Comparison of ENCODE assay signal across 1 cellular context in genomic region chr5:152164860-152165259, GRCh38.
TF ChIP-seq lines count a peak whose summit lies in the region.

No MANE protein-coding gene starts in this region.

TF ChIP-seq in HCT116, 20 proteins besides CTCF, POLR2A, EP300 and RAD21 (continued from another document):
- no peak for TF ChIP-seq REST (IDR thresholded peaks at IDR 0.05; ENCODE audit: low read depth)
- TF ChIP-seq, protein P1, sequence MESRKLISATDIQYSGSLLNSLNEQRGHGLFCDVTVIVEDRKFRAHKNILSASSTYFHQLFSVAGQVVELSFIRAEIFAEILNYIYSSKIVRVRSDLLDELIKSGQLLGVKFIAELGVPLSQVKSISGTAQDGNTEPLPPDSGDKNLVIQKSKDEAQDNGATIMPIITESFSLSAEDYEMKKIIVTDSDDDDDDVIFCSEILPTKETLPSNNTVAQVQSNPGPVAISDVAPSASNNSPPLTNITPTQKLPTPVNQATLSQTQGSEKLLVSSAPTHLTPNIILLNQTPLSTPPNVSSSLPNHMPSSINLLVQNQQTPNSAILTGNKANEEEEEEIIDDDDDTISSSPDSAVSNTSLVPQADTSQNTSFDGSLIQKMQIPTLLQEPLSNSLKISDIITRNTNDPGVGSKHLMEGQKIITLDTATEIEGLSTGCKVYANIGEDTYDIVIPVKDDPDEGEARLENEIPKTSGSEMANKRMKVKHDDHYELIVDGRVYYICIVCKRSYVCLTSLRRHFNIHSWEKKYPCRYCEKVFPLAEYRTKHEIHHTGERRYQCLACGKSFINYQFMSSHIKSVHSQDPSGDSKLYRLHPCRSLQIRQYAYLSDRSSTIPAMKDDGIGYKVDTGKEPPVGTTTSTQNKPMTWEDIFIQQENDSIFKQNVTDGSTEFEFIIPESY (IDR thresholded peaks at IDR 0.05; ENCODE audit: extremely low read depth, insufficient replicate concordance, low read length), result no peak
- TF ChIP-seq EZH2 (IDR thresholded peaks at IDR 0.05), result no peak
- no peak for TF ChIP-seq JUND (IDR thresholded peaks at IDR 0.05)
- TF ChIP-seq ELF1 (IDR thresholded peaks at IDR 0.05; ENCODE audit: borderline replicate concordance, low read depth), result no peak
- TF ChIP-seq POLR2AphosphoS5 (IDR thresholded peaks at IDR 0.05; ENCODE audit: low read depth, low read length), result no peak
- TF ChIP-seq FOSL1 (IDR thresholded peaks at IDR 0.05; ENCODE audit: low read depth), result no peak
- TF ChIP-seq ZNF274 (IDR thresholded peaks at IDR 0.05; ENCODE audit: low read depth, low read length), result no peak
- no peak for TF ChIP-seq SP1 (IDR thresholded peaks at IDR 0.05; ENCODE audit: low read depth)
- no peak for TF ChIP-seq SIN3A (IDR thresholded peaks at IDR 0.05; ENCODE audit: low read depth)
